8 cellular contexts compared by ENCODE assay signal in genomic region chr14:102304611-102305506, GRCh38. TPM values are rescaled to one million over a fixed set of nuclear protein-coding genes. Genes with fewer than 3 reads are reported as not detected.
DNase-seq lines count a peak whose midpoint lies in the region; ATAC-seq and TF ChIP-seq lines count a peak whose summit lies in the region.

MOK (minus strand) TSS chr14:102305164; CDS start chr14:102304968, 196 bp downstream.

- intact Hi-C loops in Panc1 (cut with micrococcal nuclease; ENCODE audit: unreplicated experiment) = no loop called here
- intact Hi-C loops in esophagus squamous epithelium (cut with DNase I) = no loop called here

- peak within 1 kb of the TSS; percentile 96 for H2AFZ ChIP-seq in KMS-11 (ENCODE audit: low read depth)

- TF ChIP-seq CTCF in KMS-11 (conservative IDR thresholded peaks at IDR 0.05; ENCODE audit: low read depth, low read length) (no peak), Panc1 (IDR thresholded peaks at IDR 0.05) (no peak), esophagus squamous epithelium (IDR thresholded peaks at IDR 0.05) (no peak)

- peak within 1 kb of the TSS; percentile 88 for H3K27ac Mint-ChIP-seq in activated T-cell treated with anti-CD3 and anti-CD28 coated beads, Interleukin-2, amount 50 U/mL, for 72 hours

- H3K4me3 ChIP-seq in KMS-11 (IDR thresholded peaks at IDR 0.05; ENCODE audit: insufficient read depth, low read depth, low read length) (no peak within 1 kb of the TSS), Panc1 (ENCODE audit: low read depth in 2 of 2, low read length in 2 of 2) (peak within 1 kb of the TSS; percentile 70 to 82), esophagus squamous epithelium (peak within 1 kb of the TSS; percentile 47 to 96 (median 88)), muscle layer of colon (ENCODE audit: low read depth in 1 of 2, low read length in 2 of 2) (peak within 1 kb of the TSS; percentile 68 to 90)

- no TSS peak for BruUV-seq in Panc1 (replicated peaks; lab: Mats Ljungman, UMichigan)

- DNase-seq in DMS53 (lab: John Stamatoyannopoulos, UW) (peak; percentile 95), Panc1 (ENCODE audit: low read depth, low spot score) (peak; percentile 86), esophagus squamous epithelium (lab: John Stamatoyannopoulos, UW) (peak; percentile 34)
- DNase-seq in activated T-cell treated with anti-CD3 and anti-CD28 coated beads, Interleukin-2, amount 50 U/mL, for 72 hours = peak; percentile 94 to 98
- DNase-seq in stimulated activated CD8-positive, alpha-beta memory T cell treated with anti-CD3 and anti-CD28 coated beads, Interleukin-7, amount 100 ng/mL, for 1 hour (ENCODE audit: low read depth in 2 of 2) = peak; percentile 96 to 98

- peaks cover 6% of the 10 kb centered on the region for H3K4me1 Mint-ChIP-seq in activated T-cell treated with anti-CD3 and anti-CD28 coated beads, Interleukin-2, amount 50 U/mL, for 72 hours (ENCODE audit: low read depth)

- H3K4me1 ChIP-seq in KMS-11 (ENCODE audit: low read depth, poor library complexity, severe bottlenecking) (peaks cover 10% of the 10 kb centered on the region), Panc1 (ENCODE audit: control insufficient read depth, insufficient read depth, low read length) (peaks cover 3% of the 10 kb centered on the region; the same call in 1 of the 2 replicates), esophagus squamous epithelium (peaks cover 4 to 17% (median 6%) of the 10 kb centered on the region in 3 donors), muscle layer of colon (ENCODE audit: insufficient read depth, low read length) (peaks cover 4% of the 10 kb centered on the region)

- TF ChIP-seq POLR2A in esophagus squamous epithelium (IDR thresholded peaks at IDR 0.05) = no peak

- no peaks in the 10 kb centered on the region for H3K27me3 ChIP-seq in KMS-11 (ENCODE audit: insufficient read depth, low read depth)
- no peaks in the 10 kb centered on the region for H3K27me3 ChIP-seq in Panc1 (ENCODE audit: control insufficient read depth, insufficient read depth, low read length)
- no peaks in the 10 kb centered on the region for H3K27me3 ChIP-seq in esophagus squamous epithelium
- no peaks in the 10 kb centered on the region for H3K27me3 ChIP-seq in muscle layer of colon (ENCODE audit: control insufficient read depth in 1 of 2, insufficient read depth in 2 of 2, low read length in 2 of 2)

- H3K9me3 Mint-ChIP-seq in activated T-cell treated with anti-CD3 and anti-CD28 coated beads, Interleukin-2, amount 50 U/mL, for 72 hours = no peaks in the 10 kb centered on the region

- CTCF ChIA-PET in Panc1 (lab: Charles Lee) = interaction anchor here (0.6 kb wide), 1 partner anchor 11 kb away, joined by 4 read pairs; no protein-coding TSS in a partner anchor

- POLR2A ChIA-PET in Panc1 (lab: Charles Lee) = interaction anchor here (0.6 to 1.8 kb wide), 7 partner anchors 9 to 246 kb away, joined by 3 to 21 read pairs (median 8); no protein-coding TSS in a partner anchor

- in situ Hi-C loops in Panc1 (cut with HindIII; ENCODE audit: low pct_unique_long_range_greater_than_20kb, low sequenced_read_pairs) = loop anchor here (25.0 kb wide), 1 partner anchor 93 kb away; no protein-coding TSS in a partner anchor

- H3K4me2 ChIP-seq in KMS-11 = peak within 1 kb of the TSS; percentile 94

- 1% methylated on average over 27 to 33 of the region's 53 CpGs for WGBS in esophagus squamous epithelium, 2 donors

- ATAC-seq in GM21825 (IDR thresholded peaks at IDR 0.05; ENCODE audit: unreplicated experiment) = peak; percentile 82
- peak; percentile 98 for ATAC-seq in Panc1
- ATAC-seq in activated T-cell treated with anti-CD3 and anti-CD28 coated beads, Interleukin-2, amount 50 U/mL, for 72 hours (replicated peaks in 1 of 2) = peak; percentile 96 to 99

- peak within 1 kb of the TSS; percentile 80 for H3K27ac ChIP-seq in KMS-11
- H3K27ac ChIP-seq in Panc1 (ENCODE audit: low read length) = peak within 1 kb of the TSS; percentile 74
- peak within 1 kb of the TSS; percentile 40 to 81 (median 70) for H3K27ac ChIP-seq in esophagus squamous epithelium
- H3K27ac ChIP-seq in muscle layer of colon (ENCODE audit: low read depth, low read length) = peak within 1 kb of the TSS; percentile 39

- no peaks in the 10 kb centered on the region for H3K27me3 Mint-ChIP-seq in activated T-cell treated with anti-CD3 and anti-CD28 coated beads, Interleukin-2, amount 50 U/mL, for 72 hours (ENCODE audit: low read depth)

- H3K4me3 Mint-ChIP-seq in activated T-cell treated with anti-CD3 and anti-CD28 coated beads, Interleukin-2, amount 50 U/mL, for 72 hours = peak within 1 kb of the TSS; percentile 94 to 98

- H4K20me1 ChIP-seq in KMS-11 (ENCODE audit: insufficient read depth) = no peaks in the 10 kb centered on the region

- H3K36me3 Mint-ChIP-seq in activated T-cell treated with anti-CD3 and anti-CD28 coated beads, Interleukin-2, amount 50 U/mL, for 72 hours (ENCODE audit: insufficient read depth in 2 of 2) = peaks cover 0 to 2% of the 10 kb centered on the region in 2 donors

- peak within 1 kb of the TSS; percentile 89 for H3K9ac ChIP-seq in KMS-11
- H3K9ac ChIP-seq in muscle layer of colon (ENCODE audit: low read length) = peak within 1 kb of the TSS; percentile 49

- H3K9me3 ChIP-seq in Panc1 (ENCODE audit: control insufficient read depth, insufficient read depth, low read depth, low read length) = no peaks in the 10 kb centered on the region
- H3K9me3 ChIP-seq in esophagus squamous epithelium = no peaks in the 10 kb centered on the region
- no peaks in the 10 kb centered on the region for H3K9me3 ChIP-seq in muscle layer of colon (ENCODE audit: low read length)

- H3K79me2 ChIP-seq in KMS-11 (ENCODE audit: insufficient read depth, low read depth) = no peaks in the 10 kb centered on the region

- no peaks in the 10 kb centered on the region for H3K36me3 ChIP-seq in KMS-11 (ENCODE audit: insufficient read depth)
- peaks cover 3% of the 10 kb centered on the region; the same call in 1 of the 2 replicates for H3K36me3 ChIP-seq in Panc1 (ENCODE audit: control insufficient read depth, insufficient read depth, low read length)
- no peaks in the 10 kb centered on the region for H3K36me3 ChIP-seq in esophagus squamous epithelium
- no peaks in the 10 kb centered on the region for H3K36me3 ChIP-seq in muscle layer of colon (ENCODE audit: insufficient read depth, low read length)

RNA-seq across cellular contexts. Expression of gene MOK, which starts in this region (rescaled TPM):
- 9.8 TPM for total RNA-seq in Panc1 (2021; ENCODE audit: unreplicated experiment)
- polyA plus RNA-seq in Panc1 (2012; ENCODE audit: insufficient read length) = 6.9 TPM
- 1 to 10 TPM; 2.8 to 5.7 TPM for total RNA-seq in activated T-cell treated with anti-CD3 and anti-CD28 coated beads, Interleukin-2, amount 50 U/mL, for 72 hours
- 1 to 10 TPM; 6.2 to 8.3 (median 6.4) TPM for total RNA-seq in esophagus squamous epithelium

Comparison
In these comparisons a context has a peak if more than half of its experiments do, and no peak if none do; other contexts are left out.
1. DNase-seq: peak in every context shown above with its lines; median percentile 97 in stimulated activated CD8-positive, alpha-beta memory T cell treated with anti-CD3 and anti-CD28 coated beads, Interleukin-7, amount 100 ng/mL, for 1 hour; 96 in activated T-cell treated with anti-CD3 and anti-CD28 coated beads, Interleukin-2, amount 50 U/mL, for 72 hours; 95 in DMS53; 86 in Panc1; 34 in esophagus squamous epithelium.